ENCODE assay signal across 8 cellular contexts in the genomic region with DNA sequence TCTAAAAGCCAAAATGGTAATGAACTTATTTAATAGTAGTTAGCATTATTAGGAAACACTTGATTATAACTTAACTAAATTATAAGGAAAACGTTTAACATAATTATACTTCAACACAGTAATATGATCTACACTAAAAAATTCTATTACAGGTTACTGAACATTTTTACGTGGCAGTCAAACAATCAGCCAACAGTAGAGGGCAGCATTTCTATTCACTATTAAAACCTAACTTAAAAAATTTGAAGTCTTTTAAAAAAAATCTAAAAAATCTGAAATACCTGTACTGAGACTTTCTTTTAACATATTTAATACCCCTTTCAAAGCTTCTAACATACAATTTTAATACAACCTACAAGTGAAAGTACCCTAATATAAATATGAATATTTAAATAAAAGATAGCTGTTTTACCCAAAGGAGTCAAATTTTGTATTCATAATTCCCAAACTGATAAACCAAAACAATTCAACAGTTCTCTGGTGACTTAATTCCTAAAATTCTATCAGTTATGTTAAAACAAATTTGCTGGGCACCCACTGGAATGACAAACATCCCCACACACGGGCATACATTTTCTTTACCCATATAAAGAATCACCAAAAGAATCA. TPM values are rescaled to one million over a fixed set of nuclear protein-coding genes. Genes with fewer than 3 reads are reported as not detected.
DNase-seq lines count a peak whose midpoint lies in the region; ATAC-seq lines count a peak whose summit lies in the region.

No MANE protein-coding gene starts in this region.

- H3K9me3 Mint-ChIP-seq in activated CD4-positive, alpha-beta memory T cell treated with anti-CD3 and anti-CD28 coated beads for 36 hours = no peaks in the 10 kb centered on the region

- peaks cover 69% of the 10 kb centered on the region for H3K79me2 ChIP-seq in ACC112 (ENCODE audit: control insufficient read depth, insufficient read depth, low read length, unreplicated experiment)

- H2AFZ ChIP-seq in ACC112 (ENCODE audit: low read length, unreplicated experiment) = no peak overlapping the region

- H3K27ac ChIP-seq in ACC112 (ENCODE audit: low read depth, low read length) = peak overlapping the region; percentile 27; the same call in 1 of the 2 replicates

- ATAC-seq in GM21529 (IDR thresholded peaks at IDR 0.05; ENCODE audit: unreplicated experiment) (no peak), GM19467 (IDR thresholded peaks at IDR 0.05; ENCODE audit: unreplicated experiment) (no peak)

- CTCF ChIA-PET in activated CD4-positive, alpha-beta memory T cell treated with anti-CD3 and anti-CD28 coated beads for 36 hours (lab: Charles Lee) = interaction anchor here (0.7 to 4.1 kb wide), 45 partner anchors 10 to 296 kb away, joined by 3 to 57 read pairs (median 5); a partner anchor contains a TSS

- POLR2A ChIA-PET in activated CD4-positive, alpha-beta memory T cell treated with anti-CD3 and anti-CD28 coated beads for 36 hours (lab: Charles Lee) = interaction anchor here (0.7 kb wide), 1 partner anchor 47 kb away, joined by 3 read pairs; no protein-coding TSS in a partner anchor

- peaks cover 3% of the 10 kb centered on the region for H3K36me3 Mint-ChIP-seq in activated CD4-positive, alpha-beta memory T cell treated with anti-CD3 and anti-CD28 coated beads for 36 hours

- H3K36me3 ChIP-seq in ACC112 (ENCODE audit: insufficient read depth, low read length) = no peaks in the 10 kb centered on the region

- no peaks in the 10 kb centered on the region for H3K27me3 ChIP-seq in ACC112 (ENCODE audit: insufficient read depth, low read length)

- peak; percentile 55 for DNase-seq in EH (ENCODE audit: low read depth)
- peak; percentile 13 for DNase-seq in NCI-H2081 treated with DMSO at 0.1 percent for 48 hours (lab: John Stamatoyannopoulos, UW)
- peak; percentile 21 for DNase-seq in activated CD4-positive, alpha-beta memory T cell treated with anti-CD3 and anti-CD28 coated beads for 36 hours
- DNase-seq in germinal center (ENCODE audit: low spot score) = peak; percentile 16
- peak; percentile 10 to 37 for DNase-seq in stimulated activated CD4-positive, alpha-beta T cell treated with anti-CD3 and anti-CD28 coated beads, Interleukin-2, amount 100 ng/mL, for 24 hours

- H3K27ac Mint-ChIP-seq in activated CD4-positive, alpha-beta memory T cell treated with anti-CD3 and anti-CD28 coated beads for 36 hours = no peak overlapping the region

- intact Hi-C loops in activated CD4-positive, alpha-beta memory T cell treated with anti-CD3 and anti-CD28 coated beads for 36 hours (cut with micrococcal nuclease) = loop anchor here (1.0 to 5.0 kb wide), 3 partner anchors 40 to 245 kb away; a partner anchor contains a TSS

- H3K27me3 Mint-ChIP-seq in activated CD4-positive, alpha-beta memory T cell treated with anti-CD3 and anti-CD28 coated beads for 36 hours = no peaks in the 10 kb centered on the region

- H3K4me3 ChIP-seq in ACC112 (ENCODE audit: low read depth, low read length) = no peak overlapping the region

- H3K4me1 Mint-ChIP-seq in activated CD4-positive, alpha-beta memory T cell treated with anti-CD3 and anti-CD28 coated beads for 36 hours (ENCODE audit: low read depth) = peaks cover 52% of the 10 kb centered on the region

- H3K4me1 ChIP-seq in ACC112 (ENCODE audit: control insufficient read depth, insufficient read depth, low read length, unreplicated experiment) = peaks cover 5% of the 10 kb centered on the region

- no peak overlapping the region for H3K4me3 Mint-ChIP-seq in activated CD4-positive, alpha-beta memory T cell treated with anti-CD3 and anti-CD28 coated beads for 36 hours

RNA-seq across cellular contexts. Expression of a gene that starts 41.5 kb away (rescaled TPM):
- 10 to 100 TPM; 52.6 to 53.3 TPM for total RNA-seq in activated CD4-positive, alpha-beta memory T cell treated with anti-CD3 and anti-CD28 coated beads for 36 hours
